Comparison of ENCODE assay signal across 9 cellular contexts in the genomic region with DNA sequence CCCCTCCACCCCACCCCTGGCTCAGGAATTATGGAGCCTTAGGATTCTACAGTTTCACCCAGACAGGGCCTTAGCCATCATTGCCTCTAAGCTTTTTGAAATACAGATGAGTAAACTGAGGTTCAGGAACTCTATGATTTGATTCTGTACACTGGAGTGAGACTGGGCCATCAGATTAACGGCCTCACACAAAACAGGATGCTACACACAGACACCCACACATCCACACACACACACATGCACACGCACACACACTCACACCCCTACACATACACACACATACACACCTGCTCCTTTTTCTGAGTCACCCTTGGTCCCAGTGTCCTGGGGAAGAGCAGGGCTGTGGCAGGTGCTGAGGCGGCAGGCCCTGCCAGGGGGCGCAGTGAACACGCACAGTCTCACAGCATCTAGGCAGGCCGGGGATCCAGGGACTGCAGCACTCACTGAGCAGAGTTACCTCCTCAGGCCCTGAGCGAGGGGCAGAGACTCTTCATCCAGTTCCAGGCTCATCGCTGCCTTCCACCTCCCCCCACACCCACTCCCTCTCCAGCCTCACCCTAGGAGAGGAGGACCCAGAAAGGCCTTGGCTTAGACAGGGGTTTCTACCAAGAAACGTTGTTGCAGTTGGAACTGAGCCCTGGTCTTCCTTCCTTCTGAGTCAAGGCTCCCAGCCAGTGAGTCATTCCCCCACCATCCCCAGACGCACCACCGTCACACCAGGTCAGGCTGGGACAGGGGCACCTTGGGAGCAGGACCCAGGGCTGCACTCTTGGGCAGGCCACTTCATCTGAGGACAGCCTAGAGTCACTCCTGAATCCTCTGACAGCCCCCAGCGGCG.
A peak's percentile ranks its signal among the peaks of the same experiment; 100 is the strongest.
DNase-seq lines count a peak whose midpoint lies in the region; ATAC-seq, FAIRE-seq and TF ChIP-seq lines count a peak whose summit lies in the region.
"Had no signal": no experiment of that assay in that cellular context is flagged by ENCODE, and none has a peak within 500 bp of the region (broad histone marks: within the 10 kb centered on the region; RNA-seq: fewer than 3 reads in every experiment).

No MANE protein-coding gene starts in this region.

- H3K4me1 ChIP-seq in cardiac muscle cell (ENCODE audit: low read depth) (no peaks in the 10 kb centered on the region), gastrocnemius medialis (peaks cover 7 to 11% of the 10 kb centered on the region in 2 donors)

- H3K4me3 ChIP-seq in cardiac muscle cell (no peak overlapping the region), gastrocnemius medialis (no peak overlapping the region)

- H3K9me3 ChIP-seq in cardiac muscle cell (ENCODE audit: low read depth) (no peaks in the 10 kb centered on the region), gastrocnemius medialis (no peaks in the 10 kb centered on the region)

- H3K27ac ChIP-seq in cardiac muscle cell (no peak overlapping the region), gastrocnemius medialis (peak overlapping the region; percentile 16 to 58 (median 50))
- H3K27ac ChIP-seq: HL-60 had no signal

- ATAC-seq in gastrocnemius medialis (peak; percentile 21 to 25), GM21786 (IDR thresholded peaks at IDR 0.05; ENCODE audit: unreplicated experiment) (no peak), GM19467 (IDR thresholded peaks at IDR 0.05; ENCODE audit: unreplicated experiment) (no peak)

- TF ChIP-seq CTCF in cardiac muscle cell (IDR thresholded peaks at IDR 0.05; ENCODE audit: low read depth, low read length) (peak; percentile 70), gastrocnemius medialis (IDR thresholded peaks at IDR 0.05 in 4 of 5, conservative IDR thresholded peaks at IDR 0.05 in 1 of 5) (no peak)

- TF ChIP-seq POLR2A in gastrocnemius medialis (IDR thresholded peaks at IDR 0.05), result no peak

- in situ Hi-C loops in gastrocnemius medialis (cut with MboI; ENCODE audit: low sequenced_read_pairs in 4 of 4), result loop anchor here (10.0 to 25.0 kb wide), 3 partner anchors 350 to 500 kb away; no protein-coding TSS in a partner anchor

- intact Hi-C loops in gastrocnemius medialis (cut with DNase I; ENCODE audit: low total_unique reads), result loop anchor here (5.0 to 10.0 kb wide), 2 partner anchors 353 to 610 kb away; no protein-coding TSS in a partner anchor

- FAIRE-seq in HTR-8/SVneo (lab: Jason Lieb, UNC), result peak; percentile 96

- DNase-seq in COLO829 (ENCODE audit: low spot score) (peak; percentile 39), HTR-8/SVneo (ENCODE audit: insufficient read length, low spot score) (peak; percentile 74), SW 1271 (lab: John Stamatoyannopoulos, UW) (peak; percentile 44 to 69), cardiac muscle cell (ENCODE audit: low read depth in 1 of 2, low spot score in 1 of 2) (peak; percentile 80 to 97), gastrocnemius medialis (peak in 1 of 2 donors; percentile 55)
- DNase-seq in activated CD4-positive, alpha-beta T cell treated with anti-CD3 and anti-CD28 coated beads, Interleukin-2, amount 50 U/mL, for 48 hours, result no peak

- H3K36me3 ChIP-seq in cardiac muscle cell (no peaks in the 10 kb centered on the region), gastrocnemius medialis (no peaks in the 10 kb centered on the region)

- H3K27me3 ChIP-seq in cardiac muscle cell (no peaks in the 10 kb centered on the region), gastrocnemius medialis (no peaks in the 10 kb centered on the region)

Comparison
In these comparisons a context has a peak if more than half of its experiments do, and no peak if none do; other contexts are left out.
1. DNase-seq: peak in COLO829 (single experiment), HTR-8/SVneo (single experiment), SW 1271 (2 of 2) and cardiac muscle cell (2 of 2); none in activated CD4-positive, alpha-beta T cell treated with anti-CD3 and anti-CD28 coated beads, Interleukin-2, amount 50 U/mL, for 48 hours (0 of 2).
2. ATAC-seq: peak in gastrocnemius medialis (2 of 2); none in GM21786 (single experiment) and GM19467 (single experiment).